In genomic region chr5:132887326-132887725, GRCh38 we compare ENCODE assay signal across 15 cellular contexts. TPM values are rescaled to one million over a fixed set of nuclear protein-coding genes. Genes with fewer than 3 reads are reported as not detected.
"Had no signal": no experiment of that assay in that cellular context is flagged by ENCODE, and none has a peak within 500 bp of the region (broad histone marks: within the 10 kb centered on the region; RNA-seq: fewer than 3 reads in every experiment).

No MANE protein-coding gene starts in this region.

- H2AFZ ChIP-seq: neural progenitor cell had no signal

- H3K9me3 Mint-ChIP-seq: activated CD4-positive, alpha-beta T cell treated with anti-CD3 and anti-CD28 coated beads, Interleukin-2, amount 10 ng/mL, durations not matched to agents 7 days and 5 days; activated naive CD8-positive, alpha-beta T cell treated with anti-CD3 and anti-CD28 coated beads, Interleukin-2, amount 10 ng/mL, durations not matched to agents 7 days and 5 days; immature natural killer cell; neural progenitor cell had no signal

- H3K27ac ChIP-seq: left lung, neural progenitor cell, pancreas, skin epidermis, stomach, thyroid gland had no signal

- H3K4me2 ChIP-seq: neural progenitor cell had no signal

- H3K4me1 ChIP-seq: neural progenitor cell, pancreas, thyroid gland had no signal

- H3K27ac Mint-ChIP-seq: activated CD4-positive, alpha-beta T cell treated with anti-CD3 and anti-CD28 coated beads, Interleukin-2, amount 10 ng/mL, durations not matched to agents 7 days and 5 days; neural progenitor cell; T-helper 17 cell had no signal

- DNase-seq: activated CD4-positive, alpha-beta T cell treated with anti-CD3 and anti-CD28 coated beads, Interleukin-2, amount 10 ng/mL, durations not matched to agents 7 days and 5 days; activated CD4-positive, CD25-positive, alpha-beta regulatory T cell; activated effector memory CD4-positive, alpha-beta T cell treated with anti-CD3 and anti-CD28 coated beads, Interleukin-2, amount 50 U/mL, for 16 hours; activated naive CD8-positive, alpha-beta T cell treated with anti-CD3 and anti-CD28 coated beads, Interleukin-2, amount 10 ng/mL, durations not matched to agents 7 days and 5 days; central memory CD4-positive, alpha-beta T cell; immature natural killer cell; left lung; pancreas; stomach; T-helper 17 cell; thyroid gland had no signal

- H3K27me3 ChIP-seq: left lung, neural progenitor cell, pancreas, stomach, thyroid gland had no signal

- H3K9me3 ChIP-seq: left lung, pancreas, stomach, thyroid gland had no signal

- ATAC-seq: left lung, pancreas, T-helper 17 cell had no signal

- H3K4me3 ChIP-seq: left lung, neural progenitor cell, pancreas, skin epidermis, stomach, thyroid gland had no signal

- H3K9ac ChIP-seq: neural progenitor cell had no signal

- FAIRE-seq: pancreas, urothelium cell line had no signal

- H3K4me3 Mint-ChIP-seq: activated CD4-positive, alpha-beta T cell treated with anti-CD3 and anti-CD28 coated beads, Interleukin-2, amount 10 ng/mL, durations not matched to agents 7 days and 5 days; activated naive CD8-positive, alpha-beta T cell treated with anti-CD3 and anti-CD28 coated beads, Interleukin-2, amount 10 ng/mL, durations not matched to agents 7 days and 5 days; immature natural killer cell; neural progenitor cell; T-helper 17 cell had no signal

- H3K27me3 Mint-ChIP-seq: activated CD4-positive, alpha-beta T cell treated with anti-CD3 and anti-CD28 coated beads, Interleukin-2, amount 10 ng/mL, durations not matched to agents 7 days and 5 days; activated naive CD8-positive, alpha-beta T cell treated with anti-CD3 and anti-CD28 coated beads, Interleukin-2, amount 10 ng/mL, durations not matched to agents 7 days and 5 days; T-helper 17 cell had no signal

RNA-seq across cellular contexts. Expression of gene GDF9, which starts 21.1 kb away (rescaled TPM):
- total RNA-seq: mesenteric fat pad had no signal
